15 cellular contexts compared by ENCODE assay signal in the genomic region with DNA sequence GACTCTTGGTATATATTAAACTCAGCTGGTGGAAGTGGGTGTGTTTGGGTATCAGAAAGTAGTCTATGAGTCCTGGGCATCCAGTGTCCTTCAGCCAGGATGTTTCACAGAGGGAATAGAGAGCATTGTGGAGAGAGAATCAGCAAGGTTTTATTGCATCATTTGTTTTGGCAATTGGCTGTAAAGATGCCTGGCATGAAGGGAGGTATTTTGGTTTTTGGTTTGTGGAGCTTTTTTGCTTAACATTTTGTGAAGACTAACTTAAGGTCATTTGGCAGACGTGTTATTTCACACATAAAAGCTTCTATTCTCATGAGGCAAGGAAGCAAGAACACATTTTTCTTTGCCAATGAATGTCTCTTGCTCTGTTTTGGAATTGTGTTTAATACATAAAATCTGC.
DNase-seq lines count a peak whose midpoint lies in the region; TF ChIP-seq lines count a peak whose summit lies in the region.
"Had no signal": no experiment of that assay in that cellular context is flagged by ENCODE, and none has a peak within 500 bp of the region (broad histone marks: within the 10 kb centered on the region; RNA-seq: fewer than 3 reads in every experiment).

No MANE protein-coding gene starts in this region.

- H3K4me3 ChIP-seq in astrocyte of the cerebellum (ENCODE audit: low read depth, low read length) (no peak overlapping the region), fibroblast of villous mesenchyme (ENCODE audit: low read depth, low read length) (no peak overlapping the region), skeletal muscle cell (ENCODE audit: low read depth, low read length) (no peak overlapping the region)
- H3K4me3 ChIP-seq: smooth muscle cell, testis had no signal

- DNase-seq in GM04503 (ENCODE audit: low read depth), result peak; percentile 84
- DNase-seq in astrocyte of the cerebellum (ENCODE audit: low read depth), result peak; percentile 80
- peak; percentile 77 for DNase-seq in fibroblast of villous mesenchyme (ENCODE audit: low read depth)
- peak; percentile 53 for DNase-seq in skeletal muscle cell (ENCODE audit: low read depth)
- no peak for DNase-seq in DMS153 treated with DMSO at 0.1 percent for 48 hours (lab: John Stamatoyannopoulos, UW; ENCODE audit: unreplicated experiment)
- DNase-seq in mesenteric fat pad (ENCODE audit: low spot score), result no peak
- DNase-seq in NCI-H1694 treated with DMSO at 0.1 percent for 48 hours (lab: John Stamatoyannopoulos, UW), result no peak
- DNase-seq: activated CD4-positive, alpha-beta T cell treated with anti-CD3 and anti-CD28 coated beads for 48 hours; activated CD8-positive, alpha-beta memory T cell treated with anti-CD3 and anti-CD28 coated beads, Interleukin-2, amount 50 U/mL, for 48 hours; activated gamma-delta T cell; NCI-H146; RPMI8226; stimulated activated CD4-positive, alpha-beta T cell treated with anti-CD3 and anti-CD28 coated beads, Interleukin-4, amount 100 ng/mL, for 4 hours; testis had no signal

- TF ChIP-seq CTCF in astrocyte of the cerebellum (IDR thresholded peaks at IDR 0.05; ENCODE audit: low read depth, low read length, missing control alignments) (no peak), fibroblast of villous mesenchyme (IDR thresholded peaks at IDR 0.05; ENCODE audit: insufficient read depth, low read depth, low read length) (no peak)

- in situ Hi-C loops in astrocyte of the cerebellum (cut with HindIII; ENCODE audit: low sequenced_read_pairs), result no loop called here

Comparison
In these comparisons a context has a peak if more than half of its experiments do, and no peak if none do; other contexts are left out.
1. DNase-seq: peak in GM04503 (single experiment), astrocyte of the cerebellum (single experiment), fibroblast of villous mesenchyme (single experiment) and skeletal muscle cell (single experiment); none in DMS153 treated with DMSO at 0.1 percent for 48 hours (single experiment), mesenteric fat pad (single experiment) and NCI-H1694 treated with DMSO at 0.1 percent for 48 hours (single experiment).